ENCODE assay signal across 1 cellular context in genomic region chr17:45292696-45293412, GRCh38.
TF ChIP-seq lines count a peak whose summit lies in the region.

No MANE protein-coding gene starts in this region.

TF ChIP-seq in GM12891, 5 proteins besides CTCF, POLR2A, EP300 and RAD21 (continued from another document):
- no peak for TF ChIP-seq SPI1 (IDR thresholded peaks at IDR 0.05; ENCODE audit: low read depth, low read length)
- no peak for TF ChIP-seq POU2F2 (IDR thresholded peaks at IDR 0.05; ENCODE audit: low read depth, low read length)
- no peak; the same call in 1 of the 2 replicates for TF ChIP-seq POLR2AphosphoS5 (IDR thresholded peaks at IDR 0.05; ENCODE audit: low read depth, low read length)
- no peak for TF ChIP-seq TAF1 (IDR thresholded peaks at IDR 0.05; ENCODE audit: low read depth, low read length)
TF ChIP-seq in GM12891: peak in this region for 0.
